ENCODE assay signal across 35 cellular contexts in genomic region chr15:35555244-35555643, GRCh38.
"Had no signal": no experiment of that assay in that cellular context is flagged by ENCODE, and none has a peak within 500 bp of the region (broad histone marks: within the 10 kb centered on the region; RNA-seq: fewer than 3 reads in every experiment).

No MANE protein-coding gene starts in this region.

- H3K9me3 ChIP-seq: MG63 had no signal

- H3K36me3 ChIP-seq: MG63 had no signal

- H3K27me3 ChIP-seq: MG63 had no signal

- H3K4me3 ChIP-seq: MG63 had no signal

- DNase-seq: Karpas-422, Kasumi-1, MG63, MM.1S, MV-4-11, NCI-H1048, NCI-H1092, NCI-H1092 treated with DMSO at 0.1 percent for 48 hours, NCI-H1105, NCI-H1105 treated with DMSO at 0.1 percent for 48 hours, NCI-H1417, NCI-H1417 treated with DMSO at 0.1 percent for 48 hours, NCI-H1436, NCI-H1436 treated with DMSO at 0.1 percent for 48 hours, NCI-H146, NCI-H1694, NCI-H1694 treated with DMSO at 0.1 percent for 48 hours, NCI-H187, NCI-H187 treated with DMSO at 0.1 percent for 48 hours, NCI-H1930, NCI-H2029, NCI-H2029 treated with DMSO at 0.1 percent for 48 hours, NCI-H2081, NCI-H2081 treated with DMSO at 0.1 percent for 48 hours, NCI-H2107, NCI-H2171, NCI-H2171 treated with DMSO at 0.1 percent for 48 hours, NCI-H2227 treated with DMSO at 0.1 percent for 48 hours, NCI-H226, NCI-H345, NCI-H446, NCI-H510A, NCI-H510A treated with DMSO at 0.1 percent for 48 hours, NCI-H524, NCI-H524 treated with DMSO at 0.1 percent for 48 hours had no signal
